ENCODE assay signal across 1 cellular context in the genomic region with DNA sequence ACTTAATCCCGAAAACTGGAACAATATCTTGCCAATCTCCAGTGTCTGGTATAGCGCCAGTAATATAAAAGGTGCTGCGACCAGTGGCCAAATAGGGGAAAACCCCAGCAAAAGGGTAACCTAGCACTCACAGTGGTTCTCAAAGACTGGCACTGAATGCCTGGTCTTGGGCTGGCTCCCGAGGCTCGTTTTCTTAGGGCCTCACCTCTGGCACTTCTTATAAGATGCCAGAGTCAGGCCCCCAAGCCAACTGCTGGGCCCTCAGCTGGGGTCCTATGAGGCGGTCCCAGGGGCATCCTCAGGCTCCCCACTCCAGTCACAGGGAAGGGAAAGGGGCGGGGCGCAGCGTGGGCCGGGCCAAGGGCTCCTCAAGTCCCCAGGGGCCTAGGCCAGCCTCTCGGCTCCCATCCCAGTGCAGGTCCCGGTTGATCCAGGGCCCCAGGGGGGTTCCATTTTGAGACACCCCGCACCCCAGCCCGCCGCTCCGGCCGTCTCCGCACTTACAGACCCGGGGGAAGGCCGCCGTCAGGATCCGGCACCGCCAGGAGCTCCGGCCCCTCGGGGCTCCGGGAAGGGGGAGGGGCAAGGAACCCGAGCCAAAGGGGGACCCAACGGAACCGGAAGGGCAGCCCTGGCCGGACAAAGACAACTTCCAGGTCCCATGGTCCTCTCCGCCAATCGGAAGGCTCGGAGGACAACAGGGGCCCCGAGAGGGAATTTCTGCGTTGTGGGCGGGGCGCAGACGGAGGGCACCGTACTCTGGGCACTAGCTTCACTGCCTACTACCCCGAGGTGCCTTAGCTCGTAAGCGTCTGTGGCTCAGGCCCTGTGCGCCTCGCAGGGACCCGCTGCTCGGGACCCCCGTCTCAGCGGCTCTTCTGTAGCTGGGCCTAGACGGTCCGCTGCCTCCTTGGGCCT.
TF ChIP-seq lines count a peak whose summit lies in the region.

TSS of gene ZBTB26 (minus strand) at position 580 of the 918 bp plus-strand sequence. CDS start 11,578 bp downstream, outside the sequence.

TF ChIP-seq in GM23338, 12 proteins besides CTCF, POLR2A, EP300 and RAD21 (continued from another document):
- no peak for TF ChIP-seq ZNF462 (CRISPR knock-in tag; IDR thresholded peaks at IDR 0.05)
- TF ChIP-seq EZH2phosphoT487 (IDR thresholded peaks at IDR 0.05; ENCODE audit: unreplicated experiment) = no peak
- TF ChIP-seq EZH2 (IDR thresholded peaks at IDR 0.05; ENCODE audit: low read depth, unreplicated experiment) = no peak
